23 cellular contexts compared by ENCODE assay signal in the genomic region with DNA sequence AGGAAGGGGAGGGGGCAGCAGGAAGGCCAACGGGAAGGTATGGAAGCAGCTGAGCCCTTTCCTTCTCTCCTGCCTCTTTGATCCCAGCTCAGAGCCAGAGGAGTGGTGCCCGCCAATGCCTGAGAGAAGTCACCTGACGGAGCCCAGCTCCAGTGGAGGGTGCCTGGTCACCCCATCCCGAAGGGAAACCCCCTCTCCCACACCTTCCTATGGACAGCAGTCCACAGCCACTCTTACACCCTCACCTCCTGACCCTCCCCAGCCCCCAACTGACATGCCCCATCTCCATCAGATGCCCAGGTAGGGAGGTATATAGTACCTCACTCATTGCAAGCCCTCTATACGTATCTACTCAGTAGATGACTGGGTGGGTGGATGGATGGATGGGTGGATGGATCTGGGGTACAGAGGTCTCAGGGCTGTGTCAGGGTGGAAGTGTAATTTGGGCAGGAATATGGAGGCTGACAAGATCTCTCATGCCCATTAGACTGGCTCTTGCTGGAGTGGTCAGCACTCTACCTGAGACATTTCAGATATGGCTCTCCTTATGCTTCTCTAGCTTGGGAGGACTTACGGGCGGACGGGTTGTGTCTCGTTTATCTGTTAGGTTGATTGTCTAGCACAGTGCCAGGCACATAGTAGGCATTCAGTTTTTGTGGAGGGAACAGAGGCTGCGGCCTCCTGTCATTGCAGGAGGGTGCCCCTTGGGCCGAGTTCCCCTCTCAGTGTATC. TPM values are rescaled to one million over a fixed set of nuclear protein-coding genes. Genes with fewer than 3 reads are reported as not detected.
DNase-seq lines count a peak whose midpoint lies in the region; ATAC-seq, FAIRE-seq and TF ChIP-seq lines count a peak whose summit lies in the region.
"Had no signal": no experiment of that assay in that cellular context is flagged by ENCODE, and none has a peak within 500 bp of the region (broad histone marks: within the 10 kb centered on the region; RNA-seq: fewer than 3 reads in every experiment).

No MANE protein-coding gene starts in this region.

- H3K36me3 ChIP-seq in SK-N-SH (replicated peaks in 1 of 2; ENCODE audit: control insufficient read depth in 1 of 2, insufficient read depth in 2 of 2, low read length in 1 of 2) (no peaks in the 10 kb centered on the region), endothelial cell of umbilical vein (ENCODE audit: control insufficient read depth in 2 of 2, extremely low read depth in 1 of 2, insufficient read depth in 2 of 2, low read length in 2 of 2) (no peaks in the 10 kb centered on the region), osteoblast (ENCODE audit: insufficient read depth, low read length) (no peaks in the 10 kb centered on the region), colonic mucosa (no peaks in the 10 kb centered on the region)
- H3K36me3 ChIP-seq: MG63 had no signal

- TF ChIP-seq RAD21 in SK-N-SH (IDR thresholded peaks at IDR 0.05; ENCODE audit: low read length): no peak

- H3K27me3 ChIP-seq in SK-N-SH (ENCODE audit: insufficient read depth): no peaks in the 10 kb centered on the region
- H3K27me3 ChIP-seq in endothelial cell of umbilical vein (ENCODE audit: control insufficient read depth in 2 of 2, insufficient read depth in 2 of 2, low read length in 2 of 2): peaks cover 1 to 4% of the 10 kb centered on the region in 2 experiments
- peaks cover 5% of the 10 kb centered on the region for H3K27me3 ChIP-seq in osteoblast (ENCODE audit: insufficient read depth, low read length)
- no peaks in the 10 kb centered on the region for H3K27me3 ChIP-seq in colonic mucosa
- H3K27me3 ChIP-seq: MG63 had no signal

- no peak for FAIRE-seq in endothelial cell of umbilical vein (lab: Jason Lieb, UNC)
- FAIRE-seq: G401.6, GM12891, GM19239, HTR-8/SVneo had no signal

- H4K20me1 ChIP-seq in SK-N-SH (ENCODE audit: insufficient read depth) (no peaks in the 10 kb centered on the region), endothelial cell of umbilical vein (replicated peaks; ENCODE audit: control insufficient read depth, extremely low read depth, insufficient read depth, low read length) (no peaks in the 10 kb centered on the region), osteoblast (ENCODE audit: insufficient read depth, low read length) (no peaks in the 10 kb centered on the region)

- POLR2A ChIA-PET in SK-N-SH (lab: Yijun Ruan, JAX): no interaction called here
- POLR2A ChIA-PET in endothelial cell of umbilical vein (lab: Charles Lee): interaction anchor here (0.7 to 1.4 kb wide), 4 partner anchors 13 to 204 kb away, joined by 3 to 5 read pairs (median 4); partner anchors contain the start of gene ROBO4

- H3K4me1 ChIP-seq in SK-N-SH (ENCODE audit: control insufficient read depth in 1 of 2, insufficient read depth in 2 of 2, low read depth in 1 of 2, low read length in 1 of 2) (peaks cover 0 to 17% of the 10 kb centered on the region in 2 experiments; a peak in 1 of 4 replicates), endothelial cell of umbilical vein (ENCODE audit: control insufficient read depth, extremely low read depth, insufficient read depth, low read length) (peaks cover 37% of the 10 kb centered on the region), osteoblast (ENCODE audit: insufficient read depth, low read length) (no peaks in the 10 kb centered on the region), colonic mucosa (peaks cover 6% of the 10 kb centered on the region)

- H3K9me1 ChIP-seq in endothelial cell of umbilical vein (replicated peaks; ENCODE audit: control insufficient read depth, extremely low read depth, insufficient read depth, low read length): no peaks in the 10 kb centered on the region

- H3K4me2 ChIP-seq in SK-N-SH (no peak overlapping the region), endothelial cell of umbilical vein (ENCODE audit: insufficient read depth, low read length) (no peak overlapping the region), osteoblast (ENCODE audit: insufficient read depth, low read length) (no peak overlapping the region)
- H3K4me2 ChIP-seq: KMS-11 had no signal

- H3K9ac ChIP-seq in SK-N-SH: no peak overlapping the region
- no peak overlapping the region for H3K9ac ChIP-seq in endothelial cell of umbilical vein (replicated peaks; ENCODE audit: extremely low read depth, insufficient read depth, low read length)
- no peak overlapping the region for H3K9ac ChIP-seq in colonic mucosa (ENCODE audit: low read depth in 2 of 2, low read length in 2 of 2)
- H3K9ac ChIP-seq: KMS-11 had no signal

- H3K79me2 ChIP-seq in SK-N-SH (ENCODE audit: insufficient read depth) (no peaks in the 10 kb centered on the region; the same call in 1 of the 2 replicates), endothelial cell of umbilical vein (ENCODE audit: control insufficient read depth, insufficient read depth, low read length) (no peaks in the 10 kb centered on the region), osteoblast (ENCODE audit: insufficient read depth, low read length) (no peaks in the 10 kb centered on the region)

- no peaks in the 10 kb centered on the region for H3K9me3 ChIP-seq in SK-N-SH
- no peaks in the 10 kb centered on the region for H3K9me3 ChIP-seq in endothelial cell of umbilical vein (replicated peaks; ENCODE audit: control insufficient read depth, insufficient read depth, low read length)
- no peaks in the 10 kb centered on the region for H3K9me3 ChIP-seq in osteoblast (ENCODE audit: low read depth, low read length)
- H3K9me3 ChIP-seq in colonic mucosa: no peaks in the 10 kb centered on the region
- H3K9me3 ChIP-seq: MG63 had no signal

- dilution Hi-C loops in endothelial cell of umbilical vein (cut with MboI; ENCODE audit: extremely low pct_ligation_motif_present, low sequenced_read_pairs): no loop called here

- H3K9me2 ChIP-seq in SK-N-SH: no peaks in the 10 kb centered on the region

- TF ChIP-seq EP300 in SK-N-SH (IDR thresholded peaks at IDR 0.05; ENCODE audit: borderline replicate concordance in 1 of 2, low read depth in 1 of 2, low read length in 1 of 2): no peak

- no TSS peak for BruUV-seq in endothelial cell of umbilical vein (replicated peaks; lab: Mats Ljungman, UMichigan)

- no peaks in the 10 kb centered on the region for H3F3A ChIP-seq in SK-N-SH (replicated peaks; ENCODE audit: insufficient read depth)

- H2AFZ ChIP-seq in SK-N-SH (ENCODE audit: low read depth) (no peak overlapping the region), endothelial cell of umbilical vein (ENCODE audit: low read depth, low read length) (no peak overlapping the region), osteoblast (ENCODE audit: low read length) (no peak overlapping the region)

- H3K4me3 ChIP-seq in SK-N-SH (ENCODE audit: low read depth in 2 of 2, low read length in 1 of 2): no peak overlapping the region
- no peak overlapping the region for H3K4me3 ChIP-seq in endothelial cell of umbilical vein (replicated peaks in 1 of 3; ENCODE audit: insufficient read depth in 1 of 3, low read depth in 1 of 3, low read length in 3 of 3)
- no peak overlapping the region for H3K4me3 ChIP-seq in osteoblast (ENCODE audit: insufficient read depth, low read length)
- H3K4me3 ChIP-seq in colonic mucosa: no peak overlapping the region
- H3K4me3 ChIP-seq: MG63, SK-N-MC had no signal

- ATAC-seq in SK-N-SH treated with all-trans-retinoic acid at 6 μM for 48 hours: no peak
- ATAC-seq: Right ventricle myocardium inferior had no signal

- TF ChIP-seq CTCF in SK-N-SH (IDR thresholded peaks at IDR 0.05): no peak
- TF ChIP-seq CTCF in endothelial cell of umbilical vein (IDR thresholded peaks at IDR 0.05; ENCODE audit: extremely low read depth in 1 of 2, insufficient read depth in 1 of 2, low read depth in 1 of 2, low read length in 2 of 2): no peak
- TF ChIP-seq CTCF in osteoblast (IDR thresholded peaks at IDR 0.05; ENCODE audit: extremely low read depth, low read depth, low read length): no peak
- no peak for TF ChIP-seq CTCF in colonic mucosa (IDR thresholded peaks at IDR 0.05)

- CTCF ChIA-PET in SK-N-SH (lab: Yijun Ruan, JAX): interaction anchor here (5.0 kb wide), 1 partner anchor 12 kb away, joined by 55 read pairs; the partner anchor contains the start of gene ROBO3
- CTCF ChIA-PET in endothelial cell of umbilical vein (lab: Charles Lee): interaction anchor here (1.4 to 3.5 kb wide), 3 partner anchors 13 to 75 kb away, joined by 4 to 70 read pairs (median 4); partner anchors contain the start of gene ROBO4

- WGBS in SK-N-SH (ENCODE audit: low lambda C conversion rate): 88% methylated on average over 11 of the region's 11 CpGs

- DNase-seq in SK-N-SH: peak; percentile 3
- DNase-seq in HCEC 1CT: peak; percentile 0
- DNase-seq in endothelial cell of umbilical vein (ENCODE audit: low read depth, low spot score): no peak
- DNase-seq in osteoblast (ENCODE audit: insufficient read length, low spot score, missing footprints): peak; percentile 22
- DNase-seq in Ammon's horn (ENCODE audit: low spot score): no peak
- DNase-seq in colonic mucosa: no peak
- no peak for DNase-seq in HuH-7 (ENCODE audit: low spot score)
- DNase-seq: Calu3, DMS79, MG63, NCI-H1092 treated with DMSO at 0.1 percent for 48 hours, NCI-H1694, NCI-H446, NCI-H774 had no signal

- intact Hi-C loops in endothelial cell of umbilical vein (cut with micrococcal nuclease): no loop called here
- intact Hi-C loops in colonic mucosa (cut with DNase I): no loop called here

- peak; percentile 86 for TF ChIP-seq POLR2A in endothelial cell of umbilical vein (IDR thresholded peaks at IDR 0.05; ENCODE audit: low read depth, low read length)

- H3K27ac ChIP-seq in SK-N-SH (ENCODE audit: low read depth in 2 of 2, low read length in 1 of 2) (no peak overlapping the region), endothelial cell of umbilical vein (ENCODE audit: insufficient read depth, low read depth, low read length) (no peak overlapping the region), osteoblast (ENCODE audit: low read depth, low read length) (no peak overlapping the region), colonic mucosa (no peak overlapping the region)
- H3K27ac ChIP-seq: 22Rv1, KMS-11, SK-N-MC had no signal

RNA-seq across cellular contexts. Expression of gene ROBO3, which starts 13.4 kb away (rescaled TPM):
- 59.8 and 61.2 TPM in 2 replicates for polyA plus RNA-seq in SK-N-SH (2012; rRNA removed)
- polyA plus RNA-seq in SK-N-SH (2012; cell fraction: cytosol; rRNA removed): 14.5 and 21.9 TPM in 2 replicates
- polyA plus RNA-seq in SK-N-SH (2012; cell fraction: nucleus; rRNA removed): 309 and 336 TPM in 2 replicates
- total RNA-seq in endothelial cell of umbilical vein: 19.3 and 27.1 TPM in 2 replicates
- 65.4 and 79.4 TPM in 2 replicates for polyA plus RNA-seq in endothelial cell of umbilical vein
- 19.2 and 33.6 TPM in 2 replicates for polyA plus RNA-seq in endothelial cell of umbilical vein (2011; cell fraction: cytosol; rRNA removed)
- polyA plus RNA-seq in endothelial cell of umbilical vein (2011; cell fraction: nucleus; rRNA removed): 203 and 270 TPM in 2 replicates
- polyA plus RNA-seq in endothelial cell of umbilical vein (2012): 15.1 and 33.3 TPM in 2 replicates
- polyA minus RNA-seq in endothelial cell of umbilical vein: 11.4 and 20.7 TPM in 2 replicates
- not detected for polyA minus RNA-seq in endothelial cell of umbilical vein (2011; cell fraction: cytosol; rRNA and poly(A)+ RNA removed)
- 27.5 and 44.7 TPM in 2 replicates for polyA minus RNA-seq in endothelial cell of umbilical vein (2011; cell fraction: nucleus; rRNA and poly(A)+ RNA removed)
- total RNA-seq in osteoblast: 12.7 and 18.1 TPM in 2 replicates
- total RNA-seq in colonic mucosa: 1 to 10 TPM; 7.8 to 8.0 TPM

RNA-seq across cellular contexts. Expression of gene ROBO4, which starts 19.0 kb away (rescaled TPM):
- polyA plus RNA-seq in SK-N-SH (2012; rRNA removed): 0.31 and 0.95 TPM in 2 replicates
- 0.13 and 0.45 TPM in 2 replicates for polyA plus RNA-seq in SK-N-SH (2012; cell fraction: cytosol; rRNA removed)
- polyA plus RNA-seq in SK-N-SH (2012; cell fraction: nucleus; rRNA removed): 1.9 and 2.2 TPM in 2 replicates
- total RNA-seq in endothelial cell of umbilical vein: 464 and 474 TPM in 2 replicates
- polyA plus RNA-seq in endothelial cell of umbilical vein: 260 and 346 TPM in 2 replicates
- polyA plus RNA-seq in endothelial cell of umbilical vein (2011; cell fraction: cytosol; rRNA removed): 115 and 131 TPM in 2 replicates
- polyA plus RNA-seq in endothelial cell of umbilical vein (2011; cell fraction: nucleus; rRNA removed): 309 and 459 TPM in 2 replicates
- 220 and 257 TPM in 2 replicates for polyA plus RNA-seq in endothelial cell of umbilical vein (2012)
- polyA minus RNA-seq in endothelial cell of umbilical vein: 256 and 278 TPM in 2 replicates
- polyA minus RNA-seq in endothelial cell of umbilical vein (2011; cell fraction: cytosol; rRNA and poly(A)+ RNA removed): not detected
- polyA minus RNA-seq in endothelial cell of umbilical vein (2011; cell fraction: nucleus; rRNA and poly(A)+ RNA removed): 319 and 468 TPM in 2 replicates
- 0.36 and 0.59 TPM in 2 replicates for total RNA-seq in osteoblast
- total RNA-seq in colonic mucosa: 1 to 10 TPM; 4.0 to 5.0 TPM
- total RNA-seq: Calu3 had no signal

RNA-seq across cellular contexts. Expression of gene HEPN1, which starts 40.4 kb away (rescaled TPM):
- not detected in 2 replicates for polyA plus RNA-seq in SK-N-SH (2012; rRNA removed)
- not detected in 2 replicates for polyA plus RNA-seq in SK-N-SH (2012; cell fraction: cytosol; rRNA removed)
- not detected in 2 replicates for polyA plus RNA-seq in SK-N-SH (2012; cell fraction: nucleus; rRNA removed)
- not detected in 2 replicates for total RNA-seq in endothelial cell of umbilical vein
- polyA plus RNA-seq in endothelial cell of umbilical vein: not detected in 2 replicates
- not detected in 2 replicates for polyA plus RNA-seq in endothelial cell of umbilical vein (2011; cell fraction: cytosol; rRNA removed)
- not detected in 2 replicates for polyA plus RNA-seq in endothelial cell of umbilical vein (2011; cell fraction: nucleus; rRNA removed)
- polyA plus RNA-seq in endothelial cell of umbilical vein (2012): not detected in 2 replicates
- polyA minus RNA-seq in endothelial cell of umbilical vein: not detected in 2 replicates
- not detected for polyA minus RNA-seq in endothelial cell of umbilical vein (2011; cell fraction: cytosol; rRNA and poly(A)+ RNA removed)
- polyA minus RNA-seq in endothelial cell of umbilical vein (2011; cell fraction: nucleus; rRNA and poly(A)+ RNA removed): not detected in 2 replicates
- under 0.01 TPM in 1 of 2 replicates, not detected in the other for total RNA-seq in osteoblast
- total RNA-seq in colonic mucosa: not detected
- total RNA-seq: Calu3, Right ventricle myocardium inferior had no signal

RNA-seq across cellular contexts. Expression of gene HEPACAM, which starts 57.2 kb away (rescaled TPM):
- not detected in 2 replicates for polyA plus RNA-seq in SK-N-SH (2012; rRNA removed)
- not detected in 2 replicates for polyA plus RNA-seq in SK-N-SH (2012; cell fraction: cytosol; rRNA removed)
- polyA plus RNA-seq in SK-N-SH (2012; cell fraction: nucleus; rRNA removed): 0.01 and 0.07 TPM in 2 replicates
- total RNA-seq in endothelial cell of umbilical vein: not detected in 2 replicates
- 0.03 TPM in 1 of 2 replicates, not detected in the other for polyA plus RNA-seq in endothelial cell of umbilical vein
- polyA plus RNA-seq in endothelial cell of umbilical vein (2011; cell fraction: cytosol; rRNA removed): 0.01 TPM in 2 replicates
- polyA plus RNA-seq in endothelial cell of umbilical vein (2011; cell fraction: nucleus; rRNA removed): 0.08 and 0.09 TPM in 2 replicates
- not detected in 2 replicates for polyA plus RNA-seq in endothelial cell of umbilical vein (2012)
- polyA minus RNA-seq in endothelial cell of umbilical vein: 0.12 TPM in 1 of 2 replicates, not detected in the other
- not detected for polyA minus RNA-seq in endothelial cell of umbilical vein (2011; cell fraction: cytosol; rRNA and poly(A)+ RNA removed)
- not detected in 2 replicates for polyA minus RNA-seq in endothelial cell of umbilical vein (2011; cell fraction: nucleus; rRNA and poly(A)+ RNA removed)
- total RNA-seq in osteoblast: under 0.01 TPM in 1 of 2 replicates, not detected in the other
- total RNA-seq in colonic mucosa: under 1 TPM; 0.08 to 0.12 TPM
- total RNA-seq: Calu3 had no signal

Comparison
In these comparisons a context has a peak if more than half of its experiments do, and no peak if none do; other contexts are left out.
1. DNase-seq: peak in SK-N-SH (single experiment), HCEC 1CT (single experiment) and osteoblast (single experiment); none in endothelial cell of umbilical vein (single experiment), Ammon's horn (single experiment), colonic mucosa (single experiment) and HuH-7 (single experiment).
2. RNA of gene ROBO4, which starts 19.0 kb away (total RNA-seq): 464 to 474 TPM in endothelial cell of umbilical vein; 4.0 to 5.0 TPM in colonic mucosa and 0.36 to 0.59 TPM in osteoblast; every median in the first group is over 10 times any median in the second.